Comparison of ENCODE assay signal across 8 cellular contexts in the genomic region with DNA sequence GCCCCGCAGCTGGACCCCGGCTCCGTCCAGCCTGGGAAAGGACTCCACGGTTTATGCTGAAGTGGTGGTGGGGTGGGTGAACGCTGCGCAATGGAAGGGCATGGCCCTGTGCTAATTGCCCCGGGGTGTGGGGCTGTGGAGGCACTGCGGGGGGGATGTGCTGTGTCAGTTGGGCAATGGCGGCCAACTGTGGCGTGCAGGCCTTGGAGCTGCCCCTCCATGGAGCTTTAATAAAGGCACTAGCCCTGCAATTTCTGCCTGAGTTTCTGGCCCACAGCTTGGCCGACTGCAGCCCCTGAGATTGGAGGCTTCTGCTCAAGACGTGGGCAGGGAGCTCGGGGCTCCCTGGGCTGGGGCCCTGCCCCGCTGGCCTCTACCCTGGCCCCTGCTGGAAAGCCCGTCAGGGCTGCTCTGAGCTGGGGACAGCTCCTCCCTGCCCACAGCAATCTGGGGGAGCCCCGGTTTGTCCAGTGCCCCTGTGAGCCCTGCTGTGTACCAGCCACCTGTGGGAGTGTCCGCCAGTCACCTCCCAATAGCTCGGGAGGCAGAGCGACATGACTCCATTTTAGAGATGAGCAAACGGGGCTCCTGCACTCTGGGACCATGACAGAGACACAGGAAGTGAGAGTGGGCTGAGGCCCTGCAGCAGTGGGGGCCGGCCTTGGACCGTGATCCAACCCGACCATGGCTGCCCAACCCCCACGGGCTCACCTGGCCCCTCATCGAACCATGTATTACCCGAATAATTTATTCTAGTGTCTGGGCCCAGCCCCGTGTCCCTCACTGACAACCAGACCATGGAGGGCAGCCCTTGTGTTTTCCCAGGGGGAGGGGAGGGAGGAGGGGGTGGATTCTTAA. TPM values are rescaled to one million over a fixed set of nuclear protein-coding genes. Genes with fewer than 3 reads are reported as not detected.
DNase-seq lines count a peak whose midpoint lies in the region; ATAC-seq and TF ChIP-seq lines count a peak whose summit lies in the region.

No MANE protein-coding gene starts in this region.

- TF ChIP-seq CTCF in GM06990 (IDR thresholded peaks at IDR 0.05; ENCODE audit: insufficient read depth, low read length, poor library complexity, severe bottlenecking) (no peak), KMS-11 (conservative IDR thresholded peaks at IDR 0.05; ENCODE audit: low read depth, low read length) (no peak)

- H3K4me1 ChIP-seq in KMS-11 (ENCODE audit: low read depth, poor library complexity, severe bottlenecking) (peaks cover 29% of the 10 kb centered on the region), iPS DF 6.9 (ENCODE audit: control insufficient read depth, insufficient read depth, low read length) (peaks cover 11% of the 10 kb centered on the region)

- H3K27ac ChIP-seq in KMS-11 (peak overlapping the region; percentile 92), iPS DF 6.9 (ENCODE audit: low read length) (no peak overlapping the region)

- H3K27me3 Mint-ChIP-seq in activated T-helper 17 cell treated with anti-CD3 and anti-CD28 coated beads, Interleukin-2, amount 50 U/mL, for 72 hours = no peaks in the 10 kb centered on the region

- WGBS in iPS DF 6.9 (ENCODE audit: insufficient coverage, insufficient read length) = no CpG with 5 or more reads among the region's 27 CpGs

- peak overlapping the region; percentile 95 for H3K27ac Mint-ChIP-seq in activated T-helper 17 cell treated with anti-CD3 and anti-CD28 coated beads, Interleukin-2, amount 50 U/mL, for 72 hours

- H3K9me3 ChIP-seq in iPS DF 6.9 (ENCODE audit: control insufficient read depth, insufficient read depth, low read length) = no peaks in the 10 kb centered on the region

- H3K4me3 ChIP-seq in GM06990 (replicated peaks; ENCODE audit: low read depth, low read length) (peak overlapping the region; percentile 77), KMS-11 (IDR thresholded peaks at IDR 0.05; ENCODE audit: insufficient read depth, low read depth, low read length) (peak overlapping the region; percentile 54), iPS DF 6.9 (ENCODE audit: low read length) (peak overlapping the region; percentile 66; the same call in 1 of the 2 replicates)

- no peaks in the 10 kb centered on the region for H3K4me1 Mint-ChIP-seq in activated T-helper 17 cell treated with anti-CD3 and anti-CD28 coated beads, Interleukin-2, amount 50 U/mL, for 72 hours

- ATAC-seq in activated T-helper 17 cell treated with anti-CD3 and anti-CD28 coated beads, Interleukin-2, amount 50 U/mL, for 72 hours (replicated peaks) = peak; percentile 40
- no peak for ATAC-seq in HG02970 (IDR thresholded peaks at IDR 0.05; ENCODE audit: low FRiP score, unreplicated experiment)

- H2AFZ ChIP-seq in KMS-11 (ENCODE audit: low read depth) = peak overlapping the region; percentile 63

- no peaks in the 10 kb centered on the region for H3K79me2 ChIP-seq in KMS-11 (ENCODE audit: insufficient read depth, low read depth)

- no peaks in the 10 kb centered on the region for H3K9me3 Mint-ChIP-seq in activated T-helper 17 cell treated with anti-CD3 and anti-CD28 coated beads, Interleukin-2, amount 50 U/mL, for 72 hours

- peak overlapping the region; percentile 76 for H3K9ac ChIP-seq in KMS-11

- H3K36me3 ChIP-seq in GM06990 (ENCODE audit: control insufficient read depth, insufficient read depth, low read length) (no peaks in the 10 kb centered on the region), KMS-11 (ENCODE audit: insufficient read depth) (no peaks in the 10 kb centered on the region), iPS DF 6.9 (ENCODE audit: control insufficient read depth, insufficient read depth, low read length) (no peaks in the 10 kb centered on the region)

- H3K36me3 Mint-ChIP-seq in activated T-helper 17 cell treated with anti-CD3 and anti-CD28 coated beads, Interleukin-2, amount 50 U/mL, for 72 hours (ENCODE audit: low read depth) = peaks cover 16% of the 10 kb centered on the region

- DNase-seq in GM06990 (ENCODE audit: extremely low read depth, insufficient read length) (peak; percentile 80), iPS DF 6.9 (ENCODE audit: low read depth, low spot score) (no peak), ecto neural progenitor cell (ENCODE audit: low spot score) (no peak), mesenteric fat pad (ENCODE audit: low spot score) (no peak)
- peak; percentile 59 to 68 for DNase-seq in stimulated activated CD4-positive, alpha-beta T cell treated with anti-CD3 and anti-CD28 coated beads, Interleukin-2, amount 100 ng/mL, for 24 hours

- peak overlapping the region; percentile 99 for H3K4me2 ChIP-seq in KMS-11

- H3K27me3 ChIP-seq in GM06990 (replicated peaks; ENCODE audit: control insufficient read depth, insufficient read depth, low read length) (no peaks in the 10 kb centered on the region; the same call in 1 of the 2 replicates), KMS-11 (ENCODE audit: insufficient read depth, low read depth) (no peaks in the 10 kb centered on the region), iPS DF 6.9 (ENCODE audit: control insufficient read depth, insufficient read depth, low read length) (no peaks in the 10 kb centered on the region)

- H3K4me3 Mint-ChIP-seq in activated T-helper 17 cell treated with anti-CD3 and anti-CD28 coated beads, Interleukin-2, amount 50 U/mL, for 72 hours = peak overlapping the region; percentile 84

- no peaks in the 10 kb centered on the region for H4K20me1 ChIP-seq in KMS-11 (ENCODE audit: insufficient read depth)

RNA-seq across cellular contexts. Expression of a gene that starts 8.7 kb away (rescaled TPM):
- 100 to 1,000 TPM in 1 of 2 donors, 10 to 100 TPM in 1; 93.2 to 299 TPM for total RNA-seq in activated T-helper 17 cell treated with anti-CD3 and anti-CD28 coated beads, Interleukin-2, amount 50 U/mL, for 72 hours
- 53.7 TPM for total RNA-seq in mesenteric fat pad

RNA-seq across cellular contexts. Expression of a gene that starts 17.4 kb away (rescaled TPM):
- total RNA-seq in activated T-helper 17 cell treated with anti-CD3 and anti-CD28 coated beads, Interleukin-2, amount 50 U/mL, for 72 hours = not detected
- total RNA-seq in mesenteric fat pad = 0.58 TPM

RNA-seq across cellular contexts. Expression of a gene that starts 21.0 kb away (rescaled TPM):
- total RNA-seq in activated T-helper 17 cell treated with anti-CD3 and anti-CD28 coated beads, Interleukin-2, amount 50 U/mL, for 72 hours = 10 to 100 TPM; 41.7 to 54.9 TPM
- 23.0 TPM for total RNA-seq in mesenteric fat pad

RNA-seq across cellular contexts. Expression of a gene that starts 39.1 kb away (rescaled TPM):
- 10 to 100 TPM; 27.4 to 36.3 TPM for total RNA-seq in activated T-helper 17 cell treated with anti-CD3 and anti-CD28 coated beads, Interleukin-2, amount 50 U/mL, for 72 hours
- total RNA-seq in mesenteric fat pad = 12.4 TPM

Comparison
In these comparisons a context has a peak if more than half of its experiments do, and no peak if none do; other contexts are left out.
1. DNase-seq: peak in GM06990 (single experiment) and stimulated activated CD4-positive, alpha-beta T cell treated with anti-CD3 and anti-CD28 coated beads, Interleukin-2, amount 100 ng/mL, for 24 hours (2 of 2); none in iPS DF 6.9 (single experiment), ecto neural progenitor cell (single experiment) and mesenteric fat pad (single experiment).
2. Peak in every context shown above with its lines, with median percentiles within 50 percentile points of each other: H3K4me3 ChIP-seq.